Comparison of ENCODE assay signal across 17 cellular contexts in the genomic region with DNA sequence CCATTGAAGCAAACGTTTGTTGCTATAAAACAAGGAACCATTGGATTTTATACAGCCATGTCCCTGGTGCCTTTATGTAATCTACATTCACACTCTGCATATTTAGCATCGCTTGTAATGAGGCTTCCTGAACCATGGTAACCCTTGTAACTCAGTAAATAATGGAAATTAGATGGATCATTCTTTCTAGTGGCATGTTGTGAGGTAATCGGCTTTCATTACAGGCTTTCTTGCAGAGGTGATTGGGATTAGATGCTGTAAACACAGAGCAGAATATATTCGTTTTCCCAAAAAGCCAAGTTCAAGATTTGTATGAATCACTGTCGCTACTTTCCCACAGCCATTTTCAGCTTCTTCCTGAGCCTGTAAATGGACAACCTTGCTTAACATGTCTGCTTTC. TPM values are rescaled to one million over a fixed set of nuclear protein-coding genes. Genes with fewer than 3 reads are reported as not detected.
DNase-seq lines count a peak whose midpoint lies in the region; ATAC-seq lines count a peak whose summit lies in the region.
"Had no signal": no experiment of that assay in that cellular context is flagged by ENCODE, and none has a peak within 500 bp of the region (broad histone marks: within the 10 kb centered on the region; RNA-seq: fewer than 3 reads in every experiment).

No MANE protein-coding gene starts in this region.

- H3K9me3 Mint-ChIP-seq in central memory CD8-positive, alpha-beta T cell: no peaks in the 10 kb centered on the region
- no peaks in the 10 kb centered on the region for H3K9me3 Mint-ChIP-seq in activated naive CD4-positive, alpha-beta T cell treated with anti-CD3 and anti-CD28 coated beads for 36 hours
- H3K9me3 Mint-ChIP-seq: CD4-positive, alpha-beta memory T cell; T-cell had no signal

- no peaks in the 10 kb centered on the region for H3K27me3 Mint-ChIP-seq in central memory CD8-positive, alpha-beta T cell
- H3K27me3 Mint-ChIP-seq in activated naive CD4-positive, alpha-beta T cell treated with anti-CD3 and anti-CD28 coated beads for 36 hours (ENCODE audit: low read depth): no peaks in the 10 kb centered on the region

- H3K27ac Mint-ChIP-seq in central memory CD8-positive, alpha-beta T cell (ENCODE audit: low read depth): peak overlapping the region; percentile 19
- H3K27ac Mint-ChIP-seq in activated naive CD4-positive, alpha-beta T cell treated with anti-CD3 and anti-CD28 coated beads for 36 hours: no peak overlapping the region
- H3K27ac Mint-ChIP-seq: CD4-positive, alpha-beta memory T cell; T-cell had no signal

- peak; percentile 21 for DNase-seq in NCI-H345 (lab: John Stamatoyannopoulos, UW)
- no peak for DNase-seq in NCI-H345 treated with DMSO at 0.1 percent for 48 hours (lab: John Stamatoyannopoulos, UW; ENCODE audit: unreplicated experiment)
- DNase-seq in NCI-H748 (lab: John Stamatoyannopoulos, UW; ENCODE audit: unreplicated experiment): peak; percentile 87
- DNase-seq in central memory CD8-positive, alpha-beta T cell (ENCODE audit: low spot score in 2 of 2): no peak
- peak; percentile 86 for DNase-seq in renal cortical epithelial cell (ENCODE audit: low read depth)
- DNase-seq in NCI-H1092 treated with DMSO at 0.1 percent for 48 hours (lab: John Stamatoyannopoulos, UW): no peak
- DNase-seq in NCI-H510A (lab: John Stamatoyannopoulos, UW): no peak
- no peak for DNase-seq in activated naive CD4-positive, alpha-beta T cell treated with anti-CD3 and anti-CD28 coated beads for 36 hours
- DNase-seq: Calu3; CD4-positive, alpha-beta memory T cell; DMS79; KBM-7; NCI-H1694 treated with DMSO at 0.1 percent for 48 hours; NCI-H2171 treated with DMSO at 0.1 percent for 48 hours; NCI-H524; T-cell had no signal

- intact Hi-C loops in activated naive CD4-positive, alpha-beta T cell treated with anti-CD3 and anti-CD28 coated beads for 36 hours (cut with micrococcal nuclease): no loop called here

- H3K4me3 Mint-ChIP-seq in central memory CD8-positive, alpha-beta T cell: no peak overlapping the region
- no peak overlapping the region for H3K4me3 Mint-ChIP-seq in activated naive CD4-positive, alpha-beta T cell treated with anti-CD3 and anti-CD28 coated beads for 36 hours
- H3K4me3 Mint-ChIP-seq: CD4-positive, alpha-beta memory T cell; T-cell had no signal

- H3K36me3 Mint-ChIP-seq in central memory CD8-positive, alpha-beta T cell (ENCODE audit: insufficient read depth): no peaks in the 10 kb centered on the region
- H3K36me3 Mint-ChIP-seq in activated naive CD4-positive, alpha-beta T cell treated with anti-CD3 and anti-CD28 coated beads for 36 hours (ENCODE audit: low read depth): no peaks in the 10 kb centered on the region
- H3K36me3 Mint-ChIP-seq: CD4-positive, alpha-beta memory T cell; T-cell had no signal

- no peak for ATAC-seq in central memory CD8-positive, alpha-beta T cell (replicated peaks; ENCODE audit: extremely low read depth, poor library complexity, severe bottlenecking)
- ATAC-seq: T-cell had no signal

- no peaks in the 10 kb centered on the region for H3K4me1 Mint-ChIP-seq in central memory CD8-positive, alpha-beta T cell
- no peaks in the 10 kb centered on the region for H3K4me1 Mint-ChIP-seq in activated naive CD4-positive, alpha-beta T cell treated with anti-CD3 and anti-CD28 coated beads for 36 hours (ENCODE audit: low read depth)
- H3K4me1 Mint-ChIP-seq: CD4-positive, alpha-beta memory T cell; T-cell had no signal

- CTCF ChIA-PET in activated naive CD4-positive, alpha-beta T cell treated with anti-CD3 and anti-CD28 coated beads for 36 hours (lab: Charles Lee): no interaction called here

RNA-seq across cellular contexts. Expression of gene SMPDL3A, which starts 36.1 kb away (rescaled TPM):
- 8.4 and 9.6 TPM in 2 replicates for total RNA-seq in renal cortical epithelial cell
- total RNA-seq in activated naive CD4-positive, alpha-beta T cell treated with anti-CD3 and anti-CD28 coated beads for 36 hours: under 1 TPM; 0.31 to 0.49 TPM
- total RNA-seq: CD4-positive, alpha-beta memory T cell had no signal

RNA-seq across cellular contexts. Expression of gene FABP7, which starts 45.7 kb away (rescaled TPM):
- total RNA-seq in renal cortical epithelial cell: not detected in 2 replicates
- not detected for total RNA-seq in activated naive CD4-positive, alpha-beta T cell treated with anti-CD3 and anti-CD28 coated beads for 36 hours
- total RNA-seq: Calu3; CD4-positive, alpha-beta memory T cell; M059J; T-cell had no signal

Comparison
In these comparisons a context has a peak if more than half of its experiments do, and no peak if none do; other contexts are left out.
1. DNase-seq: peak in NCI-H345 (single experiment), NCI-H748 (single experiment) and renal cortical epithelial cell (single experiment); none in NCI-H345 treated with DMSO at 0.1 percent for 48 hours (single experiment), central memory CD8-positive, alpha-beta T cell (0 of 2), NCI-H1092 treated with DMSO at 0.1 percent for 48 hours (single experiment), NCI-H510A (single experiment) and activated naive CD4-positive, alpha-beta T cell treated with anti-CD3 and anti-CD28 coated beads for 36 hours (single experiment).